Comparison of ENCODE assay signal across 24 cellular contexts in the genomic region with DNA sequence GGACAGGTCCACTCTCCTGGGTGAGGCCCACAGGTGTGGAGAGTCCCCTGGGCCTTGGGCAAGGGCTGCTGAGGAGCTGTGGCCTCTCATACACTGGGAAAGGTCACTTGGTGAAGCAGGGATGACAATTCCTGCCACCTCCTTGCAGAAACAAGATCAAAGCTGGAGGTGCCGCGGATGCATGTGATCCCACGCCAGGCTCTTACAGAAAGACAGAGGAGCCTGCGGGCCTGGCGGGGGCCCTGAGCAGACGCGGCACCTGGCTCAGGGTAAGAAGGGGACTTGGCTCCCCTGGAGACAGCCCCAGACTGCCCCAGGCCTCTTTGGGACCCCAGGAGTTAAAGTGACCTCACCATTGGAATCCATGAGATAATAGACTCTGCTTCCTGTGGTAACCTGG. TPM values are rescaled to one million over a fixed set of nuclear protein-coding genes. Genes with fewer than 3 reads are reported as not detected.
DNase-seq lines count a peak whose midpoint lies in the region; ATAC-seq and TF ChIP-seq lines count a peak whose summit lies in the region.
"Had no signal": no experiment of that assay in that cellular context is flagged by ENCODE, and none has a peak within 500 bp of the region (broad histone marks: within the 10 kb centered on the region; RNA-seq: fewer than 3 reads in every experiment).

No MANE protein-coding gene starts in this region.

- H3K4me1 ChIP-seq in HUES48 (ENCODE audit: control insufficient read depth, insufficient read depth, low read length) (peaks cover 79% of the 10 kb centered on the region), endodermal cell (ENCODE audit: control insufficient read depth, insufficient read depth, low read length) (peaks cover 23% of the 10 kb centered on the region), psoas muscle (peaks cover 6% of the 10 kb centered on the region)

- peaks cover 11% of the 10 kb centered on the region for H3K27me3 Mint-ChIP-seq in endodermal cell (ENCODE audit: insufficient read depth)
- peaks cover 37% of the 10 kb centered on the region for H3K27me3 Mint-ChIP-seq in mesothelial cell of epicardium (ENCODE audit: low read depth)

- H3K9me3 ChIP-seq in HUES48 (ENCODE audit: control insufficient read depth, insufficient read depth, low read length) (no peaks in the 10 kb centered on the region), endodermal cell (ENCODE audit: control insufficient read depth, low read length) (no peaks in the 10 kb centered on the region), psoas muscle (no peaks in the 10 kb centered on the region)

- H3K4me1 Mint-ChIP-seq in endodermal cell: peaks cover 39% of the 10 kb centered on the region
- peaks cover 19% of the 10 kb centered on the region for H3K4me1 Mint-ChIP-seq in mesothelial cell of epicardium

- H3K36me3 Mint-ChIP-seq in endodermal cell (ENCODE audit: low read depth): no peaks in the 10 kb centered on the region
- H3K36me3 Mint-ChIP-seq in mesothelial cell of epicardium: no peaks in the 10 kb centered on the region

- H3K4me3 ChIP-seq in HUES48 (ENCODE audit: low read depth, low read length) (no peak overlapping the region), endodermal cell (ENCODE audit: low read length) (no peak overlapping the region), psoas muscle (no peak overlapping the region)
- H3K4me3 ChIP-seq: GM23248, SK-N-MC had no signal

- intact Hi-C loops in psoas muscle (cut with DNase I): no loop called here

- H3K9ac ChIP-seq in HUES48 (ENCODE audit: low read depth, low read length): no peak overlapping the region
- no peak overlapping the region for H3K9ac ChIP-seq in endodermal cell (ENCODE audit: extremely low read depth, low read length, poor library complexity, severe bottlenecking)
- H3K9ac ChIP-seq: GM23248 had no signal

- no peak overlapping the region for H3K4me3 Mint-ChIP-seq in endodermal cell
- H3K4me3 Mint-ChIP-seq in mesothelial cell of epicardium: no peak overlapping the region

- H3K27me3 ChIP-seq in HUES48 (ENCODE audit: control insufficient read depth, insufficient read depth, low read length): no peaks in the 10 kb centered on the region
- no peaks in the 10 kb centered on the region for H3K27me3 ChIP-seq in endodermal cell (ENCODE audit: control insufficient read depth, insufficient read depth, low read length, poor library complexity, severe bottlenecking)
- H3K27me3 ChIP-seq in psoas muscle (ENCODE audit: insufficient read depth in 3 of 3, low read length in 2 of 3): peaks cover 0 to 17% (median 2%) of the 10 kb centered on the region in 3 donors

- peak overlapping the region; percentile 39 for H3K27ac ChIP-seq in HUES48 (ENCODE audit: low read depth, low read length)
- H3K27ac ChIP-seq in endodermal cell (ENCODE audit: low read depth, low read length): no peak overlapping the region
- H3K27ac ChIP-seq in psoas muscle: no peak overlapping the region
- H3K27ac ChIP-seq: GM23248, SK-N-MC had no signal

- H3K9me3 Mint-ChIP-seq in endodermal cell (no peaks in the 10 kb centered on the region), mesothelial cell of epicardium (no peaks in the 10 kb centered on the region)

- ATAC-seq in HG02623 (IDR thresholded peaks at IDR 0.05; ENCODE audit: unreplicated experiment) (no peak), psoas muscle (no peak)

- no peak for TF ChIP-seq CTCF in endodermal cell (conservative IDR thresholded peaks at IDR 0.05)
- no peak for TF ChIP-seq CTCF in mesothelial cell of epicardium (IDR thresholded peaks at IDR 0.05; ENCODE audit: unreplicated experiment)
- TF ChIP-seq CTCF in psoas muscle (IDR thresholded peaks at IDR 0.05): no peak

- H3K27ac Mint-ChIP-seq in endodermal cell (peak overlapping the region; percentile 37), mesothelial cell of epicardium (peak overlapping the region; percentile 9)

- DNase-seq in ELF-1 (ENCODE audit: low read depth, low spot score) (peak; percentile 76), endodermal cell (no peak), mesothelial cell of epicardium (ENCODE audit: low spot score in 2 of 2, unreplicated experiment in 2 of 2) (no peak), NCI-H2107 treated with DMSO at 0.1 percent for 48 hours (lab: John Stamatoyannopoulos, UW; ENCODE audit: unreplicated experiment) (no peak), psoas muscle (no peak), hepatic stellate cell (ENCODE audit: low spot score) (no peak)
- DNase-seq: DMS153, DND-41, GM23248, HCEC 1CT, IMR-90, KG1, MM.1S, NCI-H1417, NCI-H1694, NCI-H2029 treated with DMSO at 0.1 percent for 48 hours, NCI-H2227 treated with DMSO at 0.1 percent for 48 hours, NCI-H510A, NCI-H69, RPMI8226, SIG-M5 had no signal

- 85 to 93% methylated on average over 5 to 7 of the region's 7 CpGs for WGBS in endodermal cell (ENCODE audit: insufficient coverage in 1 of 2, insufficient read length in 1 of 2), 2 experiments
- WGBS in psoas muscle, 3 donors: 92 to 99% (median 93%) methylated on average over 7 of the region's 7 CpGs

- H3K36me3 ChIP-seq in HUES48 (ENCODE audit: control insufficient read depth, insufficient read depth, low read length) (peaks cover 26% of the 10 kb centered on the region), endodermal cell (ENCODE audit: control insufficient read depth, insufficient read depth, low read length) (no peaks in the 10 kb centered on the region), psoas muscle (ENCODE audit: insufficient read depth in 1 of 2, low read depth in 1 of 2) (no peaks in the 10 kb centered on the region)

RNA-seq across cellular contexts. Expression of gene GFPT2, which starts 4.8 kb away (rescaled TPM):
- total RNA-seq in endodermal cell (10 to 100 TPM; 19.5 to 37.3 TPM), mesothelial cell of epicardium (14.9 to 16.3 TPM (median 15.7 TPM) in 3 replicates), psoas muscle (1 to 10 TPM; 4.4 to 7.2 (median 6.5) TPM)
- polyA plus RNA-seq in endodermal cell (2013, experiment 1 of 2): 26.7 TPM
- 23.6 TPM for polyA plus RNA-seq in endodermal cell (2013, experiment 2 of 2)
- 1 to 10 TPM; 2.0 to 2.4 (median 2.4) TPM for polyA plus RNA-seq in psoas muscle

RNA-seq across cellular contexts. Expression of gene MAPK9, which starts 56.4 kb away (rescaled TPM):
- total RNA-seq in endodermal cell (10 to 100 TPM; 45.6 to 51.8 TPM), mesothelial cell of epicardium (34.8 to 36.9 TPM (median 35.7 TPM) in 3 replicates), psoas muscle (10 to 100 TPM; 32.1 to 35.9 (median 34.6) TPM)
- 27.7 TPM for polyA plus RNA-seq in endodermal cell (2013, experiment 1 of 2)
- 26.4 TPM for polyA plus RNA-seq in endodermal cell (2013, experiment 2 of 2)
- 10 to 100 TPM; 16.1 to 40.1 (median 17.1) TPM for polyA plus RNA-seq in psoas muscle
